Comparison of ENCODE assay signal across 8 cellular contexts in the genomic region with DNA sequence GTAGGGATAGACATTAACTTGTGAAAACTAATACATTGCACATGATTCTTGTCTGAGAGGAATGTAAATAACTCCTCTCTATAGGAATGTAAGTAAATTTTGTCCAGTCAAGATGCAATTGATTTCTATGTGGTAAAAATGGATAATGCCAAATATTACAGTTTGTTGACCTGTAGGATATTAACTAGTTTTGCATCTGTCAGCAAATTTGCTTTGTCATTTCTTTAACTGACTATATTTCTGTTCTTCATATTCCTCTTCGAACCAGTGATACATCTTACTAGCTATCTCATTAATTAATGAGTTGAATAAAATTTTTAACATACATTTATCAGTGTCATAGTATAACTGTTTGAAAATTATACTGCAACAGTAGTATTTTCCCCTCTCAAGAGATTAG.
"Had no signal": no experiment of that assay in that cellular context is flagged by ENCODE, and none has a peak within 500 bp of the region (broad histone marks: within the 10 kb centered on the region; RNA-seq: fewer than 3 reads in every experiment).

No MANE protein-coding gene starts in this region.

- H3K9ac ChIP-seq: GM23248 had no signal

- H2AFZ ChIP-seq: GM23248 had no signal

- FAIRE-seq: H54 had no signal

- H3K4me3 ChIP-seq: GM23248 had no signal

- H3K27ac ChIP-seq: GM23248, HL-60 had no signal

- DNase-seq: GM23248, GOT3, H9, HCEC 1CT, Kasumi-1, KG1 had no signal
